21 cellular contexts compared by ENCODE assay signal in the genomic region with DNA sequence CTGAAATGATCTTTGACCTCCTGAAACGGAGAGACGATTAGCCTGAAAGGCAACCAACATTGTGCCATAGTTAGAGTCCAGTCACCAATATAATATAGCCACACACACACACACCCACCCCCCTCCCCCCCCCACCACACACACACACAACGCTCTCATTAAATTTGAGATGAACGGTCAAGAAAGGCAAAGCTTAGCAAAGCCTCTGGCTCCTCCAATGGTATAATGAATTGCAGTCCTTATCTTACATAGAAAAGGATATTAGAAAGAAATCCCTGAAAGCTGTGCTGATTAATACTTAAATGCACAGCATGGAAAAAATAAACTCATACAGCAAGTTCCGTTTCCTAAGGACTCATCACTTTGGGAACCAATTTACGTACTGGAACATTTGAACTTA. TPM values are rescaled to one million over a fixed set of nuclear protein-coding genes. Genes with fewer than 3 reads are reported as not detected.
DNase-seq lines count a peak whose midpoint lies in the region; ATAC-seq and TF ChIP-seq lines count a peak whose summit lies in the region.
"Had no signal": no experiment of that assay in that cellular context is flagged by ENCODE, and none has a peak within 500 bp of the region (broad histone marks: within the 10 kb centered on the region; RNA-seq: fewer than 3 reads in every experiment).

No MANE protein-coding gene starts in this region.

- H3K4me3 ChIP-seq in heart left ventricle (peak overlapping the region in 2 of 12 donors; percentile 69 to 72), esophagus muscularis mucosa (peak overlapping the region in 3 of 4 donors; percentile 61 to 73 (median 65)), aorta (ENCODE audit: low read length in 2 of 2) (peak overlapping the region; percentile 100)
- H3K4me3 ChIP-seq: lung had no signal

- H3K27ac ChIP-seq in heart left ventricle (peak overlapping the region in 8 of 12 donors; percentile 37 to 80 (median 72)), esophagus muscularis mucosa (replicated peaks in 1 of 4) (peak overlapping the region; percentile 77 to 85 (median 84)), aorta (ENCODE audit: low read depth in 1 of 2, low read length in 2 of 2) (no peak overlapping the region)
- H3K27ac ChIP-seq: RWPE1 had no signal

- H3K9me3 Mint-ChIP-seq in nephron: no peaks in the 10 kb centered on the region

- H3K4me1 ChIP-seq in heart left ventricle (peaks cover 0 to 42% (median 13%) of the 10 kb centered on the region in 12 donors), esophagus muscularis mucosa (peaks cover 12 to 50% (median 43%) of the 10 kb centered on the region in 4 donors), aorta (ENCODE audit: control insufficient read depth in 1 of 2, insufficient read depth in 2 of 2, low read length in 2 of 2) (peaks cover 0 to 4% of the 10 kb centered on the region in 2 donors)

- H3K9me3 ChIP-seq in heart left ventricle (no peaks in the 10 kb centered on the region), esophagus muscularis mucosa (no peaks in the 10 kb centered on the region), aorta (ENCODE audit: control insufficient read depth, low read length) (no peaks in the 10 kb centered on the region)

- 47 to 69% (median 55%) methylated on average over 5 to 6 of the region's 6 CpGs for WGBS in heart left ventricle, 4 donors
- WGBS in esophagus muscularis mucosa: 52% methylated on average over 5 of the region's 6 CpGs
- 14 to 24% methylated on average over 6 of the region's 6 CpGs for WGBS in aorta, 2 donors

- TF ChIP-seq POLR2A in heart left ventricle (IDR thresholded peaks at IDR 0.05) (no peak), esophagus muscularis mucosa (IDR thresholded peaks at IDR 0.05; ENCODE audit: low read depth) (no peak)

- H3K36me3 Mint-ChIP-seq in nephron (ENCODE audit: low read depth): no peaks in the 10 kb centered on the region
- H3K36me3 Mint-ChIP-seq: immature natural killer cell, naive B cell had no signal

- peaks cover 5% of the 10 kb centered on the region for H3K27me3 Mint-ChIP-seq in nephron (ENCODE audit: low read depth)

- peaks cover 35% of the 10 kb centered on the region for H3K4me1 Mint-ChIP-seq in nephron
- H3K4me1 Mint-ChIP-seq: immature natural killer cell, naive B cell had no signal

- DNase-seq in heart left ventricle (no peak), Right ventricle myocardium inferior (ENCODE audit: missing footprints) (no peak), esophagus muscularis mucosa (ENCODE audit: extremely low spot score) (no peak), aorta (no peak), NCI-H1092 (lab: John Stamatoyannopoulos, UW) (no peak)
- DNase-seq: activated naive CD4-positive, alpha-beta T cell treated with anti-CD3 and anti-CD28 coated beads for 36 hours; activated T-cell treated with anti-CD3 and anti-CD28 coated beads for 4 hours; cortex of kidney; immature natural killer cell; naive B cell; NCI-H187 treated with DMSO at 0.1 percent for 48 hours; NCI-H226; NK-92 treated with Interleukin-12 subunit alpha and Interleukin-12 subunit beta, amount 100 ng/mL, for 24 hours; small intestine; stimulated activated CD8-positive, alpha-beta memory T cell treated with anti-CD3 and anti-CD28 coated beads, Interleukin-4, amount 100 ng/mL, for 48 hours had no signal

- ATAC-seq in heart left ventricle (peak in 2 of 4 donors; percentile 19 to 28), Right ventricle myocardium inferior (no peak), aorta (ENCODE audit: low FRiP score) (no peak), HG03469 (IDR thresholded peaks at IDR 0.05; ENCODE audit: unreplicated experiment) (no peak), GM19023 (IDR thresholded peaks at IDR 0.05; ENCODE audit: unreplicated experiment) (no peak)

- H3K4me3 Mint-ChIP-seq in nephron: peak overlapping the region; percentile 52 to 96 (median 55)
- H3K4me3 Mint-ChIP-seq: activated naive CD4-positive, alpha-beta T cell treated with anti-CD3 and anti-CD28 coated beads for 36 hours; immature natural killer cell; naive B cell had no signal

- TF ChIP-seq CTCF in heart left ventricle (IDR thresholded peaks at IDR 0.05): no peak
- TF ChIP-seq CTCF in esophagus muscularis mucosa (IDR thresholded peaks at IDR 0.05): no peak
- TF ChIP-seq CTCF in nephron (IDR thresholded peaks at IDR 0.05; ENCODE audit: unreplicated experiment in 3 of 3): no peak

- H3K27me3 ChIP-seq in heart left ventricle (no peaks in the 10 kb centered on the region), esophagus muscularis mucosa (no peaks in the 10 kb centered on the region), aorta (ENCODE audit: control insufficient read depth in 1 of 2, insufficient read depth in 2 of 2, low read length in 1 of 2) (no peaks in the 10 kb centered on the region)

- intact Hi-C loops in heart left ventricle (cut with DNase I) (loop anchor here (1.0 to 10.0 kb wide), 16 partner anchors 40 to 1240 kb away; no protein-coding TSS in a partner anchor), Right ventricle myocardium inferior (cut with DNase I) (loop anchor here (1.0 to 5.0 kb wide), 4 partner anchors 45 to 365 kb away; no protein-coding TSS in a partner anchor), esophagus muscularis mucosa (cut with DNase I) (loop anchor here (5.0 kb wide), 2 partner anchors 145 to 360 kb away; no protein-coding TSS in a partner anchor), aorta (cut with DNase I) (loop anchor here (2.0 to 10.0 kb wide), 4 partner anchors 143 to 365 kb away; no protein-coding TSS in a partner anchor)

- H3K27ac Mint-ChIP-seq in nephron: peak overlapping the region in 1 of 3 experiments; percentile 88
- H3K27ac Mint-ChIP-seq: activated naive CD4-positive, alpha-beta T cell treated with anti-CD3 and anti-CD28 coated beads for 36 hours; immature natural killer cell; naive B cell had no signal

- H3K36me3 ChIP-seq in heart left ventricle (no peaks in the 10 kb centered on the region), esophagus muscularis mucosa (no peaks in the 10 kb centered on the region), aorta (ENCODE audit: control insufficient read depth in 1 of 2, insufficient read depth in 2 of 2, low read length in 1 of 2) (no peaks in the 10 kb centered on the region)

- no peak for TF ChIP-seq EP300 in esophagus muscularis mucosa (IDR thresholded peaks at IDR 0.05)

RNA-seq across cellular contexts. Expression of a gene that starts 0.9 kb away (rescaled TPM):
- total RNA-seq in heart left ventricle (10 to 100 TPM in 4 of 9 donors, 1 to 10 TPM in 5; 1.3 to 19.8 (median 8.6) TPM), Right ventricle myocardium inferior (2.6 TPM), esophagus muscularis mucosa (10 to 100 TPM in 1 of 4 donors, 1 to 10 TPM in 3; 7.7 to 11.2 (median 8.2) TPM), aorta (100 to 1,000 TPM; 108 to 118 TPM)
- polyA plus RNA-seq in heart left ventricle (1 to 10 TPM; 3.0 to 7.9 TPM), aorta (10 to 100 TPM; 12.1 to 13.9 TPM)
- total RNA-seq: activated naive CD4-positive, alpha-beta T cell treated with anti-CD3 and anti-CD28 coated beads for 36 hours; endothelial cell of umbilical vein had no signal
- polyA plus RNA-seq: endothelial cell of umbilical vein had no signal

Comparison
In these comparisons a context has a peak if more than half of its experiments do, and no peak if none do; other contexts are left out.
1. H3K27ac ChIP-seq: peak in heart left ventricle (8 of 12) and esophagus muscularis mucosa (4 of 4); none in aorta (0 of 2).
2. RNA of a gene that starts 0.9 kb away (total RNA-seq): 108 to 118 TPM in aorta; 1.3 to 19.8 TPM in heart left ventricle, 7.7 to 11.2 TPM in esophagus muscularis mucosa and 2.6 TPM in Right ventricle myocardium inferior (single experiment); every median in the first group is over 4 times any median in the second.